In the genomic region with DNA sequence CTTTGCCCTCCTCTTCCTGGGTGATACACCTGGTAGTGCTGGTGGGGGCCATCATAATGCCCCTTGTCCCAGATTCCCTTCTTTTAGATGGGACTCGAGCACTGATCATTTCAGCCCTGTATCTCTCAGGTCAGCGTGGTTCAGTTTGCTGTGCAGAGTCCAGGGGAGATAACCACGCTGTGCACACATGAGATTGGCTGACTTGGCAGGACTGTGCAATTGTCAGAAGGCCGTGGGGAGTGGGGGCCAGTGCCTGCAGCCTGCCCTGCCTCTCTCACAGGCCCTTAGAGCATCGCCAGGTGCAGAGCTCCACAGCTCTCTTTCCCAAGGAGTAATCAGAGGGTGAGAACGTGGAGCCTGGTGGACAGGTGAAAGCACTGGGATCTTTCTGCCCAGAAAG, we compare ENCODE assay signal across 1 cellular context.
TF ChIP-seq lines count a peak whose summit lies in the region.

No MANE protein-coding gene starts in this region.

TF ChIP-seq in HepG2, 621 proteins besides CTCF, POLR2A, EP300 and RAD21 (continued from another document and continues in another):
- TF ChIP-seq, protein P1, sequence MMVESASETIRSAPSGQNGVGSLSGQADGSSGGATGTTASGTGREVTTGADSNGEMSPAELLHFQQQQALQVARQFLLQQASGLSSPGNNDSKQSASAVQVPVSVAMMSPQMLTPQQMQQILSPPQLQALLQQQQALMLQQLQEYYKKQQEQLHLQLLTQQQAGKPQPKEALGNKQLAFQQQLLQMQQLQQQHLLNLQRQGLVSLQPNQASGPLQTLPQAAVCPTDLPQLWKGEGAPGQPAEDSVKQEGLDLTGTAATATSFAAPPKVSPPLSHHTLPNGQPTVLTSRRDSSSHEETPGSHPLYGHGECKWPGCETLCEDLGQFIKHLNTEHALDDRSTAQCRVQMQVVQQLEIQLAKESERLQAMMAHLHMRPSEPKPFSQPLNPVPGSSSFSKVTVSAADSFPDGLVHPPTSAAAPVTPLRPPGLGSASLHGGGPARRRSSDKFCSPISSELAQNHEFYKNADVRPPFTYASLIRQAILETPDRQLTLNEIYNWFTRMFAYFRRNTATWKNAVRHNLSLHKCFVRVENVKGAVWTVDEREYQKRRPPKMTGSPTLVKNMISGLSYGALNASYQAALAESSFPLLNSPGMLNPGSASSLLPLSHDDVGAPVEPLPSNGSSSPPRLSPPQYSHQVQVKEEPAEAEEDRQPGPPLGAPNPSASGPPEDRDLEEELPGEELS (CRISPR knock-in tag; IDR thresholded peaks at IDR 0.05), result peak; percentile 77
- TF ChIP-seq, protein P2, sequence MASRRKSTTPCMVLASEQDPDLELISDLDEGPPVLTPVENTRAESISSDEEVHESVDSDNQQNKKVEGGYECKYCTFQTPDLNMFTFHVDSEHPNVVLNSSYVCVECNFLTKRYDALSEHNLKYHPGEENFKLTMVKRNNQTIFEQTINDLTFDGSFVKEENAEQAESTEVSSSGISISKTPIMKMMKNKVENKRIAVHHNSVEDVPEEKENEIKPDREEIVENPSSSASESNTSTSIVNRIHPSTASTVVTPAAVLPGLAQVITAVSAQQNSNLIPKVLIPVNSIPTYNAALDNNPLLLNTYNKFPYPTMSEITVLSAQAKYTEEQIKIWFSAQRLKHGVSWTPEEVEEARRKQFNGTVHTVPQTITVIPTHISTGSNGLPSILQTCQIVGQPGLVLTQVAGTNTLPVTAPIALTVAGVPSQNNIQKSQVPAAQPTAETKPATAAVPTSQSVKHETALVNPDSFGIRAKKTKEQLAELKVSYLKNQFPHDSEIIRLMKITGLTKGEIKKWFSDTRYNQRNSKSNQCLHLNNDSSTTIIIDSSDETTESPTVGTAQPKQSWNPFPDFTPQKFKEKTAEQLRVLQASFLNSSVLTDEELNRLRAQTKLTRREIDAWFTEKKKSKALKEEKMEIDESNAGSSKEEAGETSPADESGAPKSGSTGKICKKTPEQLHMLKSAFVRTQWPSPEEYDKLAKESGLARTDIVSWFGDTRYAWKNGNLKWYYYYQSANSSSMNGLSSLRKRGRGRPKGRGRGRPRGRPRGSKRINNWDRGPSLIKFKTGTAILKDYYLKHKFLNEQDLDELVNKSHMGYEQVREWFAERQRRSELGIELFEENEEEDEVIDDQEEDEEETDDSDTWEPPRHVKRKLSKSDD (CRISPR knock-in tag; IDR thresholded peaks at IDR 0.05; ENCODE audit: low read depth), result 0 out of 2 replicates have a peak, but pooled peaks have one; percentile 35
- TF ChIP-seq ZNF720 (CRISPR knock-in tag; IDR thresholded peaks at IDR 0.05), result no peak
- TF ChIP-seq, protein P3, sequence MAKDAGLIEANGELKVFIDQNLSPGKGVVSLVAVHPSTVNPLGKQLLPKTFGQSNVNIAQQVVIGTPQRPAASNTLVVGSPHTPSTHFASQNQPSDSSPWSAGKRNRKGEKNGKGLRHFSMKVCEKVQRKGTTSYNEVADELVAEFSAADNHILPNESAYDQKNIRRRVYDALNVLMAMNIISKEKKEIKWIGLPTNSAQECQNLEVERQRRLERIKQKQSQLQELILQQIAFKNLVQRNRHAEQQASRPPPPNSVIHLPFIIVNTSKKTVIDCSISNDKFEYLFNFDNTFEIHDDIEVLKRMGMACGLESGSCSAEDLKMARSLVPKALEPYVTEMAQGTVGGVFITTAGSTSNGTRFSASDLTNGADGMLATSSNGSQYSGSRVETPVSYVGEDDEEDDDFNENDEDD (CRISPR knock-in tag; IDR thresholded peaks at IDR 0.05; ENCODE audit: borderline replicate concordance), result peak; percentile 64; the same call in 1 of the 2 replicates
- TF ChIP-seq SP140L (CRISPR knock-in tag; IDR thresholded peaks at IDR 0.05; ENCODE audit: borderline replicate concordance), result no peak; the same call in 1 of the 2 replicates
- TF ChIP-seq, protein P4, sequence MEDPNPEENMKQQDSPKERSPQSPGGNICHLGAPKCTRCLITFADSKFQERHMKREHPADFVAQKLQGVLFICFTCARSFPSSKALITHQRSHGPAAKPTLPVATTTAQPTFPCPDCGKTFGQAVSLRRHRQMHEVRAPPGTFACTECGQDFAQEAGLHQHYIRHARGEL (CRISPR knock-in tag; IDR thresholded peaks at IDR 0.05), result no peak
- TF ChIP-seq SMYD3 (CRISPR knock-in tag; IDR thresholded peaks at IDR 0.05), result 0 out of 2 replicates have a peak, but pooled peaks have one; percentile 46
- no peak for TF ChIP-seq ZNF761 (CRISPR knock-in tag; conservative IDR thresholded peaks at IDR 0.05)
- TF ChIP-seq, protein P5, sequence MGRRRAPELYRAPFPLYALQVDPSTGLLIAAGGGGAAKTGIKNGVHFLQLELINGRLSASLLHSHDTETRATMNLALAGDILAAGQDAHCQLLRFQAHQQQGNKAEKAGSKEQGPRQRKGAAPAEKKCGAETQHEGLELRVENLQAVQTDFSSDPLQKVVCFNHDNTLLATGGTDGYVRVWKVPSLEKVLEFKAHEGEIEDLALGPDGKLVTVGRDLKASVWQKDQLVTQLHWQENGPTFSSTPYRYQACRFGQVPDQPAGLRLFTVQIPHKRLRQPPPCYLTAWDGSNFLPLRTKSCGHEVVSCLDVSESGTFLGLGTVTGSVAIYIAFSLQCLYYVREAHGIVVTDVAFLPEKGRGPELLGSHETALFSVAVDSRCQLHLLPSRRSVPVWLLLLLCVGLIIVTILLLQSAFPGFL (CRISPR knock-in tag; IDR thresholded peaks at IDR 0.05), result no peak
- peak; percentile 81; the same call in 1 of the 2 replicates for TF ChIP-seq RFXAP (CRISPR knock-in tag; IDR thresholded peaks at IDR 0.05; ENCODE audit: borderline replicate concordance)
- no peak for TF ChIP-seq ZNF713 (CRISPR knock-in tag; IDR thresholded peaks at IDR 0.05)
- peak; percentile 32; the same call in 1 of the 2 replicates for TF ChIP-seq MEIS2 (CRISPR knock-in tag; IDR thresholded peaks at IDR 0.05)
- peak; percentile 58 for TF ChIP-seq CEBPG (CRISPR knock-in tag; IDR thresholded peaks at IDR 0.05)
- TF ChIP-seq RCOR2 (CRISPR knock-in tag; IDR thresholded peaks at IDR 0.05), result peak; percentile 64; the same call in 1 of the 2 replicates
- TF ChIP-seq, protein P6, sequence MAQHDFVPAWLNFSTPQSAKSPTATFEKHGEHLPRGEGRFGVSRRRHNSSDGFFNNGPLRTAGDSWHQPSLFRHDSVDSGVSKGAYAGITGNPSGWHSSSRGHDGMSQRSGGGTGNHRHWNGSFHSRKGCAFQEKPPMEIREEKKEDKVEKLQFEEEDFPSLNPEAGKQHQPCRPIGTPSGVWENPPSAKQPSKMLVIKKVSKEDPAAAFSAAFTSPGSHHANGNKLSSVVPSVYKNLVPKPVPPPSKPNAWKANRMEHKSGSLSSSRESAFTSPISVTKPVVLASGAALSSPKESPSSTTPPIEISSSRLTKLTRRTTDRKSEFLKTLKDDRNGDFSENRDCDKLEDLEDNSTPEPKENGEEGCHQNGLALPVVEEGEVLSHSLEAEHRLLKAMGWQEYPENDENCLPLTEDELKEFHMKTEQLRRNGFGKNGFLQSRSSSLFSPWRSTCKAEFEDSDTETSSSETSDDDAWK (CRISPR knock-in tag; IDR thresholded peaks at IDR 0.05), result no peak
- no peak for TF ChIP-seq TBL1XR1 (IDR thresholded peaks at IDR 0.05; ENCODE audit: borderline replicate concordance, low read length, partially characterized antibody)
- TF ChIP-seq ZSCAN22 (CRISPR knock-in tag; IDR thresholded peaks at IDR 0.05), result no peak
- TF ChIP-seq PPARG (CRISPR knock-in tag; conservative IDR thresholded peaks at IDR 0.05), result peak; percentile 97
- TF ChIP-seq, protein P7, sequence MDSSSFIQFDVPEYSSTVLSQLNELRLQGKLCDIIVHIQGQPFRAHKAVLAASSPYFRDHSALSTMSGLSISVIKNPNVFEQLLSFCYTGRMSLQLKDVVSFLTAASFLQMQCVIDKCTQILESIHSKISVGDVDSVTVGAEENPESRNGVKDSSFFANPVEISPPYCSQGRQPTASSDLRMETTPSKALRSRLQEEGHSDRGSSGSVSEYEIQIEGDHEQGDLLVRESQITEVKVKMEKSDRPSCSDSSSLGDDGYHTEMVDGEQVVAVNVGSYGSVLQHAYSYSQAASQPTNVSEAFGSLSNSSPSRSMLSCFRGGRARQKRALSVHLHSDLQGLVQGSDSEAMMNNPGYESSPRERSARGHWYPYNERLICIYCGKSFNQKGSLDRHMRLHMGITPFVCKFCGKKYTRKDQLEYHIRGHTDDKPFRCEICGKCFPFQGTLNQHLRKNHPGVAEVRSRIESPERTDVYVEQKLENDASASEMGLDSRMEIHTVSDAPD (CRISPR knock-in tag; IDR thresholded peaks at IDR 0.05), result 0 out of 2 replicates have a peak, but pooled peaks have one; percentile 48
- TF ChIP-seq ZSCAN21 (CRISPR knock-in tag; IDR thresholded peaks at IDR 0.05; ENCODE audit: borderline replicate concordance), result 0 out of 2 replicates have a peak, but pooled peaks have one; percentile 69
- TF ChIP-seq SIN3A (IDR thresholded peaks at IDR 0.05; ENCODE audit: borderline replicate concordance, low read depth, low read length), result 0 out of 2 replicates have a peak, but pooled peaks have one; percentile 18
- no peak for TF ChIP-seq ZNF326 (CRISPR knock-in tag; IDR thresholded peaks at IDR 0.05; ENCODE audit: borderline replicate concordance)
- 0 out of 2 replicates have a peak, but pooled peaks have one; percentile 33 for TF ChIP-seq ZNF160 (CRISPR knock-in tag; IDR thresholded peaks at IDR 0.05)
- TF ChIP-seq ZNF577 (CRISPR knock-in tag; IDR thresholded peaks at IDR 0.05; ENCODE audit: borderline replicate concordance, low read depth), result no peak
- TF ChIP-seq SKI (IDR thresholded peaks at IDR 0.05; ENCODE audit: partially characterized antibody), result no peak
- 0 out of 2 replicates have a peak, but pooled peaks have one; percentile 24 for TF ChIP-seq SP4 (CRISPR knock-in tag; IDR thresholded peaks at IDR 0.05)
- 0 out of 2 replicates have a peak, but pooled peaks have one; percentile 37 for TF ChIP-seq MIER2 (CRISPR knock-in tag; IDR thresholded peaks at IDR 0.05)
- TF ChIP-seq PHF21A (CRISPR knock-in tag; IDR thresholded peaks at IDR 0.05), result peak; percentile 84
- TF ChIP-seq, protein P8, sequence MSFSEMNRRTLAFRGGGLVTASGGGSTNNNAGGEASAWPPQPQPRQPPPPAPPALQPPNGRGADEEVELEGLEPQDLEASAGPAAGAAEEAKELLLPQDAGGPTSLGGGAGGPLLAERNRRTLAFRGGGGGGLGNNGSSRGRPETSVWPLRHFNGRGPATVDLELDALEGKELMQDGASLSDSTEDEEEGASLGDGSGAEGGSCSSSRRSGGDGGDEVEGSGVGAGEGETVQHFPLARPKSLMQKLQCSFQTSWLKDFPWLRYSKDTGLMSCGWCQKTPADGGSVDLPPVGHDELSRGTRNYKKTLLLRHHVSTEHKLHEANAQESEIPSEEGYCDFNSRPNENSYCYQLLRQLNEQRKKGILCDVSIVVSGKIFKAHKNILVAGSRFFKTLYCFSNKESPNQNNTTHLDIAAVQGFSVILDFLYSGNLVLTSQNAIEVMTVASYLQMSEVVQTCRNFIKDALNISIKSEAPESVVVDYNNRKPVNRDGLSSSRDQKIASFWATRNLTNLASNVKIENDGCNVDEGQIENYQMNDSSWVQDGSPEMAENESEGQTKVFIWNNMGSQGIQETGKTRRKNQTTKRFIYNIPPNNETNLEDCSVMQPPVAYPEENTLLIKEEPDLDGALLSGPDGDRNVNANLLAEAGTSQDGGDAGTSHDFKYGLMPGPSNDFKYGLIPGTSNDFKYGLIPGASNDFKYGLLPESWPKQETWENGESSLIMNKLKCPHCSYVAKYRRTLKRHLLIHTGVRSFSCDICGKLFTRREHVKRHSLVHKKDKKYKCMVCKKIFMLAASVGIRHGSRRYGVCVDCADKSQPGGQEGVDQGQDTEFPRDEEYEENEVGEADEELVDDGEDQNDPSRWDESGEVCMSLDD (CRISPR knock-in tag; IDR thresholded peaks at IDR 0.05; ENCODE audit: borderline replicate concordance), result no peak
- TF ChIP-seq XRCC5 (optimal IDR thresholded peaks at IDR 0.05; ENCODE audit: low read length), result peak; percentile 54
- TF ChIP-seq, protein P9, sequence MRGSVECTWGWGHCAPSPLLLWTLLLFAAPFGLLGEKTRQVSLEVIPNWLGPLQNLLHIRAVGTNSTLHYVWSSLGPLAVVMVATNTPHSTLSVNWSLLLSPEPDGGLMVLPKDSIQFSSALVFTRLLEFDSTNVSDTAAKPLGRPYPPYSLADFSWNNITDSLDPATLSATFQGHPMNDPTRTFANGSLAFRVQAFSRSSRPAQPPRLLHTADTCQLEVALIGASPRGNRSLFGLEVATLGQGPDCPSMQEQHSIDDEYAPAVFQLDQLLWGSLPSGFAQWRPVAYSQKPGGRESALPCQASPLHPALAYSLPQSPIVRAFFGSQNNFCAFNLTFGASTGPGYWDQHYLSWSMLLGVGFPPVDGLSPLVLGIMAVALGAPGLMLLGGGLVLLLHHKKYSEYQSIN (CRISPR knock-in tag; IDR thresholded peaks at IDR 0.05; ENCODE audit: borderline replicate concordance), result no peak
- TF ChIP-seq, protein P10, sequence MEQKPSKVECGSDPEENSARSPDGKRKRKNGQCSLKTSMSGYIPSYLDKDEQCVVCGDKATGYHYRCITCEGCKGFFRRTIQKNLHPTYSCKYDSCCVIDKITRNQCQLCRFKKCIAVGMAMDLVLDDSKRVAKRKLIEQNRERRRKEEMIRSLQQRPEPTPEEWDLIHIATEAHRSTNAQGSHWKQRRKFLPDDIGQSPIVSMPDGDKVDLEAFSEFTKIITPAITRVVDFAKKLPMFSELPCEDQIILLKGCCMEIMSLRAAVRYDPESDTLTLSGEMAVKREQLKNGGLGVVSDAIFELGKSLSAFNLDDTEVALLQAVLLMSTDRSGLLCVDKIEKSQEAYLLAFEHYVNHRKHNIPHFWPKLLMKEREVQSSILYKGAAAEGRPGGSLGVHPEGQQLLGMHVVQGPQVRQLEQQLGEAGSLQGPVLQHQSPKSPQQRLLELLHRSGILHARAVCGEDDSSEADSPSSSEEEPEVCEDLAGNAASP (CRISPR knock-in tag; IDR thresholded peaks at IDR 0.05; ENCODE audit: borderline replicate concordance), result peak; percentile 63; the same call in 1 of the 2 replicates
- TF ChIP-seq, protein P11, sequence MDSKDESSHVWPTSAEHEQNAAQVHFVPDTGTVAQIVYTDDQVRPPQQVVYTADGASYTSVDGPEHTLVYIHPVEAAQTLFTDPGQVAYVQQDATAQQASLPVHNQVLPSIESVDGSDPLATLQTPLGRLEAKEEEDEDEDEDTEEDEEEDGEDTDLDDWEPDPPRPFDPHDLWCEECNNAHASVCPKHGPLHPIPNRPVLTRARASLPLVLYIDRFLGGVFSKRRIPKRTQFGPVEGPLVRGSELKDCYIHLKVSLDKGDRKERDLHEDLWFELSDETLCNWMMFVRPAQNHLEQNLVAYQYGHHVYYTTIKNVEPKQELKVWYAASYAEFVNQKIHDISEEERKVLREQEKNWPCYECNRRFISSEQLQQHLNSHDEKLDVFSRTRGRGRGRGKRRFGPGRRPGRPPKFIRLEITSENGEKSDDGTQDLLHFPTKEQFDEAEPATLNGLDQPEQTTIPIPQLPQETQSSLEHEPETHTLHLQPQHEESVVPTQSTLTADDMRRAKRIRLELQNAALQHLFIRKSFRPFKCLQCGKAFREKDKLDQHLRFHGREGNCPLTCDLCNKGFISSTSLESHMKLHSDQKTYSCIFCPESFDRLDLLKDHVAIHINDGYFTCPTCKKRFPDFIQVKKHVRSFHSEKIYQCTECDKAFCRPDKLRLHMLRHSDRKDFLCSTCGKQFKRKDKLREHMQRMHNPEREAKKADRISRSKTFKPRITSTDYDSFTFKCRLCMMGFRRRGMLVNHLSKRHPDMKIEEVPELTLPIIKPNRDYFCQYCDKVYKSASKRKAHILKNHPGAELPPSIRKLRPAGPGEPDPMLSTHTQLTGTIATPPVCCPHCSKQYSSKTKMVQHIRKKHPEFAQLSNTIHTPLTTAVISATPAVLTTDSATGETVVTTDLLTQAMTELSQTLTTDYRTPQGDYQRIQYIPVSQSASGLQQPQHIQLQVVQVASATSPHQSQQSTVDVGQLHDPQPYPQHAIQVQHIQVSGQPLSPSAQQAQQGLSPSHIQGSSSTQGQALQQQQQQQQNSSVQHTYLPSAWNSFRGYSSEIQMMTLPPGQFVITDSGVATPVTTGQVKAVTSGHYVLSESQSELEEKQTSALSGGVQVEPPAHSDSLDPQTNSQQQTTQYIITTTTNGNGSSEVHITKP (CRISPR knock-in tag; IDR thresholded peaks at IDR 0.05; ENCODE audit: low read depth), result peak; percentile 86
- TF ChIP-seq GATAD2A (CRISPR knock-in tag; IDR thresholded peaks at IDR 0.05), result peak; percentile 81
- TF ChIP-seq ZNF30 (CRISPR knock-in tag; IDR thresholded peaks at IDR 0.05), result no peak
